ENCODE assay signal across 17 cellular contexts in genomic region chr6:40349092-40349491, GRCh38.
DNase-seq lines count a peak whose midpoint lies in the region; ATAC-seq and TF ChIP-seq lines count a peak whose summit lies in the region.
"Had no signal": no experiment of that assay in that cellular context is flagged by ENCODE, and none has a peak within 500 bp of the region (broad histone marks: within the 10 kb centered on the region; RNA-seq: fewer than 3 reads in every experiment).

No MANE protein-coding gene starts in this region.

- WGBS in mesenchymal stem cell = 58% methylated on average over 6 of the region's 6 CpGs

- DNase-seq in MG63 (peak; percentile 34), WTC11 (ENCODE audit: low spot score) (no peak), mesenchymal stem cell (peak; percentile 24), ureter (ENCODE audit: low spot score) (peak; percentile 26), nucleus accumbens (lab: John Stamatoyannopoulos, UW) (no peak), HuH-7 (ENCODE audit: low spot score) (no peak), DMS79 (lab: John Stamatoyannopoulos, UW) (no peak), NCI-H1930 (lab: John Stamatoyannopoulos, UW) (no peak)
- DNase-seq: NCI-H1105; NCI-H510A; RPMI8226; stimulated activated CD4-positive, alpha-beta T cell treated with anti-CD3 and anti-CD28 coated beads, Interleukin-4, amount 100 ng/mL, for 1 hour had no signal

- no peak overlapping the region for H2BK15ac ChIP-seq in mesenchymal stem cell (ENCODE audit: low read depth, poor library complexity, severe bottlenecking)

- H3K9me3 Mint-ChIP-seq in WTC11 = no peaks in the 10 kb centered on the region
- H3K9me3 Mint-ChIP-seq: activated CD4-positive, alpha-beta T cell treated with anti-CD3 and anti-CD28 coated beads, Interleukin-2, amount 10 ng/mL, durations not matched to agents 24 days and 14 days; CD14-positive monocyte; stimulated activated memory B cell treated with anti-CD40 and anti-IgM and Interleukin-4, amounts not matched to agents 10 μg/mL and 1 μg/mL and 100 μg/mL, for 72 hours; T-helper 2 cell treated with Interferon-gamma antibody and Interleukin-4, amounts not matched to agents 5 μg/mL and 100 μg/mL, for 36 hours had no signal

- H3K4me3 ChIP-seq in MG63 = no peak overlapping the region
- no peak overlapping the region for H3K4me3 ChIP-seq in mesenchymal stem cell (ENCODE audit: insufficient read depth in 1 of 2, low read depth in 1 of 2, low read length in 2 of 2)
- H3K4me3 ChIP-seq: dorsolateral prefrontal cortex had no signal

- H3K27ac Mint-ChIP-seq in WTC11 = no peak overlapping the region
- H3K27ac Mint-ChIP-seq: activated CD4-positive, alpha-beta T cell treated with anti-CD3 and anti-CD28 coated beads, Interleukin-2, amount 10 ng/mL, durations not matched to agents 24 days and 14 days; CD14-positive monocyte; stimulated activated memory B cell treated with anti-CD40 and anti-IgM and Interleukin-4, amounts not matched to agents 10 μg/mL and 1 μg/mL and 100 μg/mL, for 72 hours; T-helper 2 cell treated with Interferon-gamma antibody and Interleukin-4, amounts not matched to agents 5 μg/mL and 100 μg/mL, for 36 hours had no signal

- H3K14ac ChIP-seq in mesenchymal stem cell (ENCODE audit: low read length in 2 of 2) = no peak overlapping the region

- no peaks in the 10 kb centered on the region for H3K9me3 ChIP-seq in MG63
- H3K9me3 ChIP-seq in mesenchymal stem cell (ENCODE audit: control insufficient read depth, low read length) = no peaks in the 10 kb centered on the region

- H3K4me1 Mint-ChIP-seq in WTC11 = peaks cover 20% of the 10 kb centered on the region
- H3K4me1 Mint-ChIP-seq: CD14-positive monocyte; stimulated activated memory B cell treated with anti-CD40 and anti-IgM and Interleukin-4, amounts not matched to agents 10 μg/mL and 1 μg/mL and 100 μg/mL, for 72 hours had no signal

- H3K4me2 ChIP-seq in mesenchymal stem cell (ENCODE audit: low read length, poor library complexity, severe bottlenecking) = no peak overlapping the region

- H3K27me3 ChIP-seq in MG63 (no peaks in the 10 kb centered on the region), mesenchymal stem cell (ENCODE audit: control insufficient read depth in 1 of 2, insufficient read depth in 1 of 2, low read length in 2 of 2) (peaks cover 2 to 18% of the 10 kb centered on the region in 2 experiments)

- H3K4me1 ChIP-seq in mesenchymal stem cell (ENCODE audit: control insufficient read depth, insufficient read depth, low read depth, low read length) = no peaks in the 10 kb centered on the region

- H3K18ac ChIP-seq in mesenchymal stem cell (ENCODE audit: low read depth in 1 of 2, low read length in 2 of 2) = no peak overlapping the region

- H3K79me1 ChIP-seq in mesenchymal stem cell (replicated peaks; ENCODE audit: low read length, poor library complexity, severe bottlenecking) = no peaks in the 10 kb centered on the region

- POLR2A ChIA-PET in WTC11 (lab: Charles Lee) = interaction anchor here (0.5 to 1.5 kb wide), 3 partner anchors 18 to 32 kb away, joined by 3 to 4 read pairs (median 3); no protein-coding TSS in a partner anchor

- TF ChIP-seq CTCF in WTC11 (IDR thresholded peaks at IDR 0.05) = no peak

- no peak overlapping the region for H2BK5ac ChIP-seq in mesenchymal stem cell (ENCODE audit: low read depth, low read length, poor library complexity, severe bottlenecking)

- H3K36me3 ChIP-seq in MG63 = no peaks in the 10 kb centered on the region
- H3K36me3 ChIP-seq in mesenchymal stem cell (ENCODE audit: control insufficient read depth in 1 of 2, insufficient read depth in 2 of 2, low read depth in 1 of 2, low read length in 2 of 2) = no peaks in the 10 kb centered on the region

- H3K27ac ChIP-seq in mesenchymal stem cell (ENCODE audit: low read length, poor library complexity, severe bottlenecking) = no peak overlapping the region

- H3K36me3 Mint-ChIP-seq in WTC11 = no peaks in the 10 kb centered on the region
- H3K36me3 Mint-ChIP-seq: CD14-positive monocyte; stimulated activated memory B cell treated with anti-CD40 and anti-IgM and Interleukin-4, amounts not matched to agents 10 μg/mL and 1 μg/mL and 100 μg/mL, for 72 hours had no signal

- H2BK12ac ChIP-seq in mesenchymal stem cell (ENCODE audit: low read length in 2 of 2) = no peak overlapping the region

- H2AK5ac ChIP-seq in mesenchymal stem cell (ENCODE audit: low read length, severe bottlenecking) = no peak overlapping the region

- no peak overlapping the region for H4K91ac ChIP-seq in mesenchymal stem cell (ENCODE audit: low read length)

- H3K23ac ChIP-seq in mesenchymal stem cell (ENCODE audit: low read length in 2 of 2) = no peak overlapping the region

- H3K4me3 Mint-ChIP-seq in WTC11 = no peak overlapping the region
- H3K4me3 Mint-ChIP-seq: activated CD4-positive, alpha-beta T cell treated with anti-CD3 and anti-CD28 coated beads, Interleukin-2, amount 10 ng/mL, durations not matched to agents 24 days and 14 days; CD14-positive monocyte; stimulated activated memory B cell treated with anti-CD40 and anti-IgM and Interleukin-4, amounts not matched to agents 10 μg/mL and 1 μg/mL and 100 μg/mL, for 72 hours; T-helper 2 cell treated with Interferon-gamma antibody and Interleukin-4, amounts not matched to agents 5 μg/mL and 100 μg/mL, for 36 hours had no signal

- no peak overlapping the region for H4K8ac ChIP-seq in mesenchymal stem cell (ENCODE audit: low read length)

- no peak overlapping the region for H3K9ac ChIP-seq in mesenchymal stem cell (ENCODE audit: low read length)

- CTCF ChIA-PET in WTC11 (lab: Charles Lee) = interaction anchor here (0.9 to 2.8 kb wide), 5 partner anchors 16 to 333 kb away, joined by 3 to 18 read pairs (median 3); no protein-coding TSS in a partner anchor

- H2BK120ac ChIP-seq in mesenchymal stem cell (ENCODE audit: low read depth, low read length) = no peak overlapping the region

- no peak overlapping the region for H2AFZ ChIP-seq in mesenchymal stem cell (ENCODE audit: low read depth, low read length)

- H3K27me3 Mint-ChIP-seq in WTC11 (ENCODE audit: low read depth) = no peaks in the 10 kb centered on the region
- H3K27me3 Mint-ChIP-seq: activated CD4-positive, alpha-beta T cell treated with anti-CD3 and anti-CD28 coated beads, Interleukin-2, amount 10 ng/mL, durations not matched to agents 24 days and 14 days; stimulated activated memory B cell treated with anti-CD40 and anti-IgM and Interleukin-4, amounts not matched to agents 10 μg/mL and 1 μg/mL and 100 μg/mL, for 72 hours had no signal

- no peak overlapping the region for H3K4ac ChIP-seq in mesenchymal stem cell (ENCODE audit: low read depth in 1 of 2, low read length in 2 of 2)

- peak; percentile 10; the same call in 1 of the 2 replicates for ATAC-seq in WTC11
- ATAC-seq: stimulated activated memory B cell treated with anti-CD40 and anti-IgM and Interleukin-4, amounts not matched to agents 10 μg/mL and 1 μg/mL and 100 μg/mL, for 72 hours had no signal

TF ChIP-seq in WTC11, 78 proteins besides CTCF, POLR2A, EP300 and RAD21 (continues in another document):
- TF ChIP-seq SMAD4 (CRISPR knock-in tag; IDR thresholded peaks at IDR 0.05) (no peak), ZNF416 (CRISPR knock-in tag; IDR thresholded peaks at IDR 0.05) (no peak), ELF4 (CRISPR knock-in tag; IDR thresholded peaks at IDR 0.05; ENCODE audit: low read depth) (no peak), ESRRA (CRISPR knock-in tag; IDR thresholded peaks at IDR 0.05; ENCODE audit: borderline replicate concordance) (no peak), TEAD4 (CRISPR knock-in tag; IDR thresholded peaks at IDR 0.05) (no peak), GABPB1 (CRISPR knock-in tag; IDR thresholded peaks at IDR 0.05) (no peak), SMAD3 (CRISPR knock-in tag; IDR thresholded peaks at IDR 0.05; ENCODE audit: borderline replicate concordance) (no peak), FOXJ3 (CRISPR knock-in tag; IDR thresholded peaks at IDR 0.05; ENCODE audit: borderline replicate concordance) (no peak), PRRX2 (CRISPR knock-in tag; IDR thresholded peaks at IDR 0.05) (no peak), JAZF1 (CRISPR knock-in tag; IDR thresholded peaks at IDR 0.05) (no peak), FOXK1 (CRISPR knock-in tag; IDR thresholded peaks at IDR 0.05) (no peak), NFYB (CRISPR knock-in tag; conservative IDR thresholded peaks at IDR 0.05; ENCODE audit: low read depth) (no peak), ATF1 (CRISPR knock-in tag; IDR thresholded peaks at IDR 0.05) (no peak), ZSCAN18 (CRISPR knock-in tag; IDR thresholded peaks at IDR 0.05) (no peak)
- TF ChIP-seq, protein P1, sequence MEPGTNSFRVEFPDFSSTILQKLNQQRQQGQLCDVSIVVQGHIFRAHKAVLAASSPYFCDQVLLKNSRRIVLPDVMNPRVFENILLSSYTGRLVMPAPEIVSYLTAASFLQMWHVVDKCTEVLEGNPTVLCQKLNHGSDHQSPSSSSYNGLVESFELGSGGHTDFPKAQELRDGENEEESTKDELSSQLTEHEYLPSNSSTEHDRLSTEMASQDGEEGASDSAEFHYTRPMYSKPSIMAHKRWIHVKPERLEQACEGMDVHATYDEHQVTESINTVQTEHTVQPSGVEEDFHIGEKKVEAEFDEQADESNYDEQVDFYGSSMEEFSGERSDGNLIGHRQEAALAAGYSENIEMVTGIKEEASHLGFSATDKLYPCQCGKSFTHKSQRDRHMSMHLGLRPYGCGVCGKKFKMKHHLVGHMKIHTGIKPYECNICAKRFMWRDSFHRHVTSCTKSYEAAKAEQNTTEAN (CRISPR knock-in tag; IDR thresholded peaks at IDR 0.05) = no peak
- TF ChIP-seq, protein P2, sequence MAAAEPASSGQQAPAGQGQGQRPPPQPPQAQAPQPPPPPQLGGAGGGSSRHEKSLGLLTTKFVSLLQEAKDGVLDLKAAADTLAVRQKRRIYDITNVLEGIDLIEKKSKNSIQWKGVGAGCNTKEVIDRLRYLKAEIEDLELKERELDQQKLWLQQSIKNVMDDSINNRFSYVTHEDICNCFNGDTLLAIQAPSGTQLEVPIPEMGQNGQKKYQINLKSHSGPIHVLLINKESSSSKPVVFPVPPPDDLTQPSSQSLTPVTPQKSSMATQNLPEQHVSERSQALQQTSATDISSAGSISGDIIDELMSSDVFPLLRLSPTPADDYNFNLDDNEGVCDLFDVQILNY (CRISPR knock-in tag; IDR thresholded peaks at IDR 0.05) = no peak

Comparison
In these comparisons a context has a peak if more than half of its experiments do, and no peak if none do; other contexts are left out.
1. DNase-seq: peak in MG63 (single experiment), mesenchymal stem cell (single experiment) and ureter (single experiment); none in WTC11 (single experiment), nucleus accumbens (0 of 56), HuH-7 (single experiment), DMS79 (single experiment) and NCI-H1930 (0 of 2).